In genomic region chr4:13627185-13627605, GRCh38 we compare ENCODE assay signal across 8 cellular contexts. TPM values are rescaled to one million over a fixed set of nuclear protein-coding genes. Genes with fewer than 3 reads are reported as not detected.
DNase-seq lines count a peak whose midpoint lies in the region; ATAC-seq and TF ChIP-seq lines count a peak whose summit lies in the region.

No MANE protein-coding gene starts in this region.

- no peaks in the 10 kb centered on the region for H3K9me3 ChIP-seq in prostate gland

- H3K27me3 ChIP-seq in foreskin keratinocyte = no peaks in the 10 kb centered on the region
- no peaks in the 10 kb centered on the region for H3K27me3 ChIP-seq in prostate gland (replicated peaks; ENCODE audit: insufficient read depth)

- ATAC-seq in GM19372 (IDR thresholded peaks at IDR 0.05; ENCODE audit: low read depth, unreplicated experiment) (peak; percentile 30), HG03469 (IDR thresholded peaks at IDR 0.05; ENCODE audit: unreplicated experiment) (peak; percentile 21), foreskin keratinocyte (peak; percentile 61)

- no peak for TF ChIP-seq CTCF in C4-2B (conservative IDR thresholded peaks at IDR 0.05)
- TF ChIP-seq CTCF in foreskin keratinocyte (conservative IDR thresholded peaks at IDR 0.05) = no peak
- no peak for TF ChIP-seq CTCF in prostate gland (IDR thresholded peaks at IDR 0.05)
- no peak for TF ChIP-seq CTCF in GM20000 (IDR thresholded peaks at IDR 0.05; ENCODE audit: extremely low read depth, missing control alignments)

- H3K27ac ChIP-seq in C4-2B (peak overlapping the region; percentile 84), foreskin keratinocyte (peak overlapping the region; percentile 90), prostate gland (peak overlapping the region; percentile 86 to 90)

- H3K4me1 ChIP-seq in foreskin keratinocyte (peaks cover 15% of the 10 kb centered on the region), prostate gland (replicated peaks) (no peaks in the 10 kb centered on the region)

- peak overlapping the region; percentile 61 to 67 for H3K4me3 ChIP-seq in prostate gland

- no peak for TF ChIP-seq POLR2A in prostate gland (IDR thresholded peaks at IDR 0.05)

- H3K36me3 ChIP-seq in prostate gland = no peaks in the 10 kb centered on the region

- intact Hi-C loops in prostate gland (cut with DNase I) = no loop called here

- peak; percentile 22 to 38 for DNase-seq in activated CD4-positive, alpha-beta T cell treated with anti-CD3 and anti-CD28 coated beads, Interleukin-2, amount 50 U/mL, for 48 hours
- DNase-seq in foreskin keratinocyte (no peak), prostate gland (ENCODE audit: low spot score) (no peak), GM20000 (ENCODE audit: low spot score) (no peak), hippocampal formation (lab: John Stamatoyannopoulos, UW) (no peak)

- 0% methylated on average over 45 of the region's 45 CpGs for WGBS in prostate gland

RNA-seq across cellular contexts. Expression of gene BOD1L1, which starts 0.3 kb away (rescaled TPM):
- total RNA-seq in foreskin keratinocyte (29.2 and 30.2 TPM in 2 replicates), prostate gland (10 to 100 TPM; 27.7 to 73.6 TPM)
- polyA plus RNA-seq in foreskin keratinocyte = 5.8 and 6.6 TPM in 2 replicates

Comparison
In these comparisons a context has a peak if more than half of its experiments do, and no peak if none do; other contexts are left out.
1. DNase-seq: peak in activated CD4-positive, alpha-beta T cell treated with anti-CD3 and anti-CD28 coated beads, Interleukin-2, amount 50 U/mL, for 48 hours (2 of 2); none in foreskin keratinocyte (0 of 2), prostate gland (single experiment), GM20000 (single experiment) and hippocampal formation (0 of 2).
2. Peak in every context shown above with its lines, with median percentiles within 50 percentile points of each other: H3K27ac ChIP-seq and ATAC-seq.